Comparison of ENCODE assay signal across 21 cellular contexts in genomic region chr13:112670864-112671263, GRCh38.
"Had no signal": no experiment of that assay in that cellular context is flagged by ENCODE, and none has a peak within 500 bp of the region (broad histone marks: within the 10 kb centered on the region; RNA-seq: fewer than 3 reads in every experiment).

No MANE protein-coding gene starts in this region.

- DNase-seq: activated CD4-positive, alpha-beta memory T cell treated with anti-CD3 and anti-CD28 coated beads, Interleukin-2, amount 10 ng/mL, durations not matched to agents 7 days and 5 days; activated CD4-positive, alpha-beta T cell treated with anti-CD3 and anti-CD28 coated beads for 1 hour; activated CD4-positive, alpha-beta T cell treated with anti-CD3 and anti-CD28 coated beads, Interleukin-2, amount 10 ng/mL, durations not matched to agents 7 days and 5 days; activated CD8-positive, alpha-beta memory T cell treated with anti-CD3 and anti-CD28 coated beads, Interleukin-2, amount 50 U/mL, for 48 hours; activated gamma-delta T cell; activated naive CD4-positive, alpha-beta T cell treated with anti-CD3 and anti-CD28 coated beads, Interleukin-2, amount 10 ng/mL, durations not matched to agents 7 days and 5 days; activated T-cell treated with anti-CD3 and anti-CD28 coated beads, Interleukin-2, amount 50 U/mL, for 24 hours; amygdala; caudate nucleus; effector CD4-positive, alpha-beta T cell; left colon; naive thymus-derived CD8-positive, alpha-beta T cell; stimulated activated CD4-positive, alpha-beta T cell treated with anti-CD3 and anti-CD28 coated beads, Interleukin-12 subunit alpha, Interleukin-12 subunit beta, amount 100 ng/mL, for 4 hours; stimulated activated CD4-positive, alpha-beta T cell treated with anti-CD3 and anti-CD28 coated beads, Interleukin-4, amount 100 ng/mL, for 1 hour; stimulated activated naive CD8-positive, alpha-beta T cell treated with anti-CD3 and anti-CD28 coated beads, Interleukin-15, Interleukin-2, amounts not matched to agents 100 U/mL and 50 U/mL, for 24 hours; T1000 had no signal

- H3K4me1 Mint-ChIP-seq: memory B cell had no signal

- H3K27me3 Mint-ChIP-seq: activated CD4-positive, alpha-beta T cell treated with anti-CD3 and anti-CD28 coated beads, Interleukin-2, amount 10 ng/mL, durations not matched to agents 7 days and 5 days; activated T-cell treated with anti-CD3 and anti-CD28 coated beads, Interleukin-2, amount 50 U/mL, for 24 hours had no signal

- H3K4me3 Mint-ChIP-seq: activated CD4-positive, alpha-beta memory T cell treated with anti-CD3 and anti-CD28 coated beads, Interleukin-2, amount 10 ng/mL, durations not matched to agents 7 days and 5 days; activated CD4-positive, alpha-beta T cell treated with anti-CD3 and anti-CD28 coated beads, Interleukin-2, amount 10 ng/mL, durations not matched to agents 7 days and 5 days; activated naive CD4-positive, alpha-beta T cell treated with anti-CD3 and anti-CD28 coated beads, Interleukin-2, amount 10 ng/mL, durations not matched to agents 7 days and 5 days; activated T-cell treated with anti-CD3 and anti-CD28 coated beads, Interleukin-2, amount 50 U/mL, for 24 hours; dendritic cell treated with granulocyte-macrophage colony-stimulating factor and Interleukin-4, amounts not matched to agents 40 ng/mL and 50 ng/mL, for 4 days; memory B cell; naive thymus-derived CD8-positive, alpha-beta T cell; neural crest cell; T-helper 1 cell treated with Interleukin-12 subunit alpha and Interleukin-12 subunit beta and Interleukin-4 antibody, amounts not matched to agents 30 μg/mL and 1 μg/mL, for 36 hours; type B pancreatic cell had no signal

- H3K27ac Mint-ChIP-seq: activated CD4-positive, alpha-beta memory T cell treated with anti-CD3 and anti-CD28 coated beads, Interleukin-2, amount 10 ng/mL, durations not matched to agents 7 days and 5 days; activated CD4-positive, alpha-beta T cell treated with anti-CD3 and anti-CD28 coated beads, Interleukin-2, amount 10 ng/mL, durations not matched to agents 7 days and 5 days; activated naive CD4-positive, alpha-beta T cell treated with anti-CD3 and anti-CD28 coated beads, Interleukin-2, amount 10 ng/mL, durations not matched to agents 7 days and 5 days; activated T-cell treated with anti-CD3 and anti-CD28 coated beads, Interleukin-2, amount 50 U/mL, for 24 hours; dendritic cell treated with granulocyte-macrophage colony-stimulating factor and Interleukin-4, amounts not matched to agents 40 ng/mL and 50 ng/mL, for 4 days; memory B cell; naive thymus-derived CD8-positive, alpha-beta T cell; T-helper 1 cell treated with Interleukin-12 subunit alpha and Interleukin-12 subunit beta and Interleukin-4 antibody, amounts not matched to agents 30 μg/mL and 1 μg/mL, for 36 hours had no signal

- H3K36me3 Mint-ChIP-seq: activated naive CD4-positive, alpha-beta T cell treated with anti-CD3 and anti-CD28 coated beads, Interleukin-2, amount 10 ng/mL, durations not matched to agents 7 days and 5 days; memory B cell; naive thymus-derived CD8-positive, alpha-beta T cell; type B pancreatic cell had no signal

- ATAC-seq: left colon; naive thymus-derived CD8-positive, alpha-beta T cell; stimulated activated naive CD8-positive, alpha-beta T cell treated with anti-CD3 and anti-CD28 coated beads, Interleukin-15, Interleukin-2, amounts not matched to agents 100 U/mL and 50 U/mL, for 24 hours had no signal

- H3K9me3 Mint-ChIP-seq: activated CD4-positive, alpha-beta memory T cell treated with anti-CD3 and anti-CD28 coated beads, Interleukin-2, amount 10 ng/mL, durations not matched to agents 7 days and 5 days; activated CD4-positive, alpha-beta T cell treated with anti-CD3 and anti-CD28 coated beads, Interleukin-2, amount 10 ng/mL, durations not matched to agents 7 days and 5 days; activated naive CD4-positive, alpha-beta T cell treated with anti-CD3 and anti-CD28 coated beads, Interleukin-2, amount 10 ng/mL, durations not matched to agents 7 days and 5 days; activated T-cell treated with anti-CD3 and anti-CD28 coated beads, Interleukin-2, amount 50 U/mL, for 24 hours; dendritic cell treated with granulocyte-macrophage colony-stimulating factor and Interleukin-4, amounts not matched to agents 40 ng/mL and 50 ng/mL, for 4 days; memory B cell; naive thymus-derived CD8-positive, alpha-beta T cell; neural crest cell; T-helper 1 cell treated with Interleukin-12 subunit alpha and Interleukin-12 subunit beta and Interleukin-4 antibody, amounts not matched to agents 30 μg/mL and 1 μg/mL, for 36 hours; type B pancreatic cell had no signal
